Comparison of ENCODE assay signal across 29 cellular contexts in genomic region chr5:37304888-37305287, GRCh38.
"Had no signal": no experiment of that assay in that cellular context is flagged by ENCODE, and none has a peak within 500 bp of the region (broad histone marks: within the 10 kb centered on the region; RNA-seq: fewer than 3 reads in every experiment).

No MANE protein-coding gene starts in this region.

- H3K27me3 Mint-ChIP-seq: activated CD4-positive, alpha-beta memory T cell treated with anti-CD3 and anti-CD28 coated beads for 36 hours; activated CD8-positive, alpha-beta memory T cell treated with anti-CD3 and anti-CD28 coated beads, Interleukin-2, amount 10 ng/mL, durations not matched to agents 7 days and 5 days; activated naive CD4-positive, alpha-beta T cell treated with anti-CD3 and anti-CD28 coated beads, Interleukin-2, amount 50 U/mL, for 24 hours; activated naive CD8-positive, alpha-beta T cell treated with anti-CD3 and anti-CD28 coated beads, Interleukin-2, amount 10 ng/mL, durations not matched to agents 7 days and 5 days; activated T-helper 17 cell treated with anti-CD3 and anti-CD28 coated beads, Interleukin-2, amount 50 U/mL, for 72 hours; brain had no signal

- H3K9me3 Mint-ChIP-seq: activated CD4-positive, alpha-beta memory T cell treated with anti-CD3 and anti-CD28 coated beads for 36 hours; activated naive CD4-positive, alpha-beta T cell treated with anti-CD3 and anti-CD28 coated beads for 36 hours; activated naive CD4-positive, alpha-beta T cell treated with anti-CD3 and anti-CD28 coated beads, Interleukin-2, amount 50 U/mL, for 24 hours; activated naive CD8-positive, alpha-beta T cell treated with anti-CD3 and anti-CD28 coated beads, Interleukin-2, amount 10 ng/mL, durations not matched to agents 7 days and 5 days; activated T-helper 17 cell treated with anti-CD3 and anti-CD28 coated beads, Interleukin-2, amount 50 U/mL, for 72 hours; brain; WTC11 had no signal

- H3K9me3 ChIP-seq: ascending aorta, breast epithelium, colonic mucosa, heart left ventricle had no signal

- H3K4me3 ChIP-seq: ascending aorta, breast epithelium, cardiac muscle cell, colonic mucosa, heart left ventricle had no signal

- H3K27me3 ChIP-seq: ascending aorta, breast epithelium, cardiac muscle cell, colonic mucosa, heart left ventricle had no signal

- H3K27ac ChIP-seq: ascending aorta, breast epithelium, cardiac muscle cell, colonic mucosa, heart left ventricle, VCaP had no signal

- H3K4me1 ChIP-seq: ascending aorta, breast epithelium, colonic mucosa, heart left ventricle had no signal

- FAIRE-seq: endometrium, frontal cortex had no signal

- H3K4me3 Mint-ChIP-seq: activated CD4-positive, alpha-beta memory T cell treated with anti-CD3 and anti-CD28 coated beads for 36 hours; activated CD8-positive, alpha-beta memory T cell treated with anti-CD3 and anti-CD28 coated beads, Interleukin-2, amount 10 ng/mL, durations not matched to agents 7 days and 5 days; activated CD8-positive, alpha-beta T cell treated with anti-CD3 and anti-CD28 coated beads, Interleukin-2, amount 10 ng/mL, durations not matched to agents 7 days and 5 days; activated naive CD4-positive, alpha-beta T cell treated with anti-CD3 and anti-CD28 coated beads for 36 hours; activated naive CD4-positive, alpha-beta T cell treated with anti-CD3 and anti-CD28 coated beads, Interleukin-2, amount 50 U/mL, for 24 hours; activated naive CD8-positive, alpha-beta T cell treated with anti-CD3 and anti-CD28 coated beads, Interleukin-2, amount 10 ng/mL, durations not matched to agents 7 days and 5 days; activated T-helper 17 cell treated with anti-CD3 and anti-CD28 coated beads, Interleukin-2, amount 50 U/mL, for 72 hours; brain; WTC11 had no signal

- ATAC-seq: activated CD8-positive, alpha-beta memory T cell treated with anti-CD3 and anti-CD28 coated beads, Interleukin-2, amount 10 ng/mL, durations not matched to agents 7 days and 5 days; activated CD8-positive, alpha-beta T cell treated with anti-CD3 and anti-CD28 coated beads, Interleukin-2, amount 10 ng/mL, durations not matched to agents 7 days and 5 days; activated T-helper 17 cell treated with anti-CD3 and anti-CD28 coated beads, Interleukin-2, amount 50 U/mL, for 72 hours; esophagus mucosa; heart left ventricle; WTC11 had no signal

- H3K27ac Mint-ChIP-seq: activated CD4-positive, alpha-beta memory T cell treated with anti-CD3 and anti-CD28 coated beads for 36 hours; activated CD8-positive, alpha-beta memory T cell treated with anti-CD3 and anti-CD28 coated beads, Interleukin-2, amount 10 ng/mL, durations not matched to agents 7 days and 5 days; activated CD8-positive, alpha-beta T cell treated with anti-CD3 and anti-CD28 coated beads, Interleukin-2, amount 10 ng/mL, durations not matched to agents 7 days and 5 days; activated naive CD4-positive, alpha-beta T cell treated with anti-CD3 and anti-CD28 coated beads for 36 hours; activated naive CD4-positive, alpha-beta T cell treated with anti-CD3 and anti-CD28 coated beads, Interleukin-2, amount 50 U/mL, for 24 hours; activated naive CD8-positive, alpha-beta T cell treated with anti-CD3 and anti-CD28 coated beads, Interleukin-2, amount 10 ng/mL, durations not matched to agents 7 days and 5 days; activated T-helper 17 cell treated with anti-CD3 and anti-CD28 coated beads, Interleukin-2, amount 50 U/mL, for 72 hours; brain; WTC11 had no signal

- H3K4me1 Mint-ChIP-seq: activated CD8-positive, alpha-beta memory T cell treated with anti-CD3 and anti-CD28 coated beads, Interleukin-2, amount 10 ng/mL, durations not matched to agents 7 days and 5 days; activated naive CD4-positive, alpha-beta T cell treated with anti-CD3 and anti-CD28 coated beads, Interleukin-2, amount 50 U/mL, for 24 hours; activated naive CD8-positive, alpha-beta T cell treated with anti-CD3 and anti-CD28 coated beads, Interleukin-2, amount 10 ng/mL, durations not matched to agents 7 days and 5 days; activated T-helper 17 cell treated with anti-CD3 and anti-CD28 coated beads, Interleukin-2, amount 50 U/mL, for 72 hours; brain; WTC11 had no signal

- DNase-seq: activated CD4-positive, alpha-beta memory T cell treated with anti-CD3 and anti-CD28 coated beads for 36 hours; activated CD4-positive, alpha-beta T cell treated with anti-CD3 and anti-CD28 coated beads for 1 hour; activated CD4-positive, alpha-beta T cell treated with anti-CD3 and anti-CD28 coated beads for 4 hours; activated CD8-positive, alpha-beta memory T cell treated with anti-CD3 and anti-CD28 coated beads, Interleukin-2, amount 10 ng/mL, durations not matched to agents 7 days and 5 days; activated CD8-positive, alpha-beta memory T cell treated with anti-CD3 and anti-CD28 coated beads, Interleukin-2, amount 50 U/mL, for 4 hours; activated CD8-positive, alpha-beta T cell treated with anti-CD3 and anti-CD28 coated beads, Interleukin-2, amount 10 ng/mL, durations not matched to agents 7 days and 5 days; activated effector memory CD4-positive, alpha-beta T cell treated with Interleukin-2 at 50 U/mL for 16 hours; activated gamma-delta T cell treated with Interleukin-2 at 50 U/mL for 16 hours; activated naive CD4-positive, alpha-beta T cell treated with anti-CD3 and anti-CD28 coated beads for 36 hours; activated naive CD8-positive, alpha-beta T cell treated with anti-CD3 and anti-CD28 coated beads, Interleukin-2, amount 10 ng/mL, durations not matched to agents 7 days and 5 days; activated T-cell treated with anti-CD3 and anti-CD28 coated beads, Interleukin-2, amount 50 U/mL, for 1 hour; central memory CD4-positive, alpha-beta T cell; cerebellar nuclear complex; colonic mucosa; effector CD8-positive, alpha-beta T cell; foreskin fibroblast; heart left ventricle; T-helper 2 cell had no signal
